ENCODE assay signal across 19 cellular contexts in genomic region chr1:244150071-244150470, GRCh38.
"Had no signal": no experiment of that assay in that cellular context is flagged by ENCODE, and none has a peak within 500 bp of the region (broad histone marks: within the 10 kb centered on the region; RNA-seq: fewer than 3 reads in every experiment).

No MANE protein-coding gene starts in this region.

- DNase-seq: activated CD4-positive, alpha-beta T cell treated with anti-CD3 and anti-CD28 coated beads, Interleukin-2, amount 10 ng/mL, durations not matched to agents 24 days and 14 days; activated CD4-positive, CD25-positive, alpha-beta regulatory T cell; activated CD8-positive, alpha-beta memory T cell treated with anti-CD3 and anti-CD28 coated beads, Interleukin-2, amount 50 U/mL, for 4 hours; activated CD8-positive, alpha-beta T cell treated with anti-CD3 and anti-CD28 coated beads, Interleukin-2, amount 10 ng/mL, durations not matched to agents 7 days and 5 days; activated effector memory CD4-positive, alpha-beta T cell treated with anti-CD3 and anti-CD28 coated beads, Interleukin-2, amount 50 U/mL, for 16 hours; activated T-cell treated with anti-CD3 and anti-CD28 coated beads, Interleukin-2, amount 50 U/mL, for 48 hours; amniotic stem cell; cortex of kidney; effector CD4-positive, alpha-beta T cell; islet precursor cell; midbrain; pancreas; stimulated activated CD4-positive, alpha-beta T cell treated with anti-CD3 and anti-CD28 coated beads, Interleukin-1b, Interleukin-23, amount 100 ng/mL, for 48 hours had no signal

- H3K27me3 ChIP-seq: gastroesophageal sphincter, pancreas had no signal

- FAIRE-seq: pancreas had no signal

- H3K27me3 Mint-ChIP-seq: activated CD4-positive, alpha-beta T cell treated with anti-CD3 and anti-CD28 coated beads, Interleukin-2, amount 10 ng/mL, durations not matched to agents 24 days and 14 days had no signal

- H3K36me3 ChIP-seq: gastroesophageal sphincter, pancreas had no signal

- H3K36me3 Mint-ChIP-seq: activated naive CD4-positive, alpha-beta T cell treated with anti-CD3 and anti-CD28 coated beads, Interleukin-2, amount 50 U/mL, for 72 hours; brain had no signal

- H3K27ac Mint-ChIP-seq: activated CD4-positive, alpha-beta T cell treated with anti-CD3 and anti-CD28 coated beads, Interleukin-2, amount 10 ng/mL, durations not matched to agents 24 days and 14 days; activated CD8-positive, alpha-beta T cell treated with anti-CD3 and anti-CD28 coated beads, Interleukin-2, amount 10 ng/mL, durations not matched to agents 7 days and 5 days; activated naive CD4-positive, alpha-beta T cell treated with anti-CD3 and anti-CD28 coated beads, Interleukin-2, amount 50 U/mL, for 72 hours had no signal

- H3K4me1 Mint-ChIP-seq: central memory CD8-positive, alpha-beta T cell had no signal

- H3K27ac ChIP-seq: gastroesophageal sphincter, pancreas had no signal

- H3K9me3 Mint-ChIP-seq: activated CD4-positive, alpha-beta T cell treated with anti-CD3 and anti-CD28 coated beads, Interleukin-2, amount 10 ng/mL, durations not matched to agents 24 days and 14 days; activated naive CD4-positive, alpha-beta T cell treated with anti-CD3 and anti-CD28 coated beads, Interleukin-2, amount 50 U/mL, for 72 hours; brain; central memory CD8-positive, alpha-beta T cell; neural crest cell had no signal

- H3K4me3 ChIP-seq: gastroesophageal sphincter, lung, pancreas had no signal

- H3K4me1 ChIP-seq: pancreas had no signal

- H3K9me3 ChIP-seq: gastroesophageal sphincter, pancreas had no signal

- H3K4me3 Mint-ChIP-seq: activated CD4-positive, alpha-beta T cell treated with anti-CD3 and anti-CD28 coated beads, Interleukin-2, amount 10 ng/mL, durations not matched to agents 24 days and 14 days; activated CD8-positive, alpha-beta T cell treated with anti-CD3 and anti-CD28 coated beads, Interleukin-2, amount 10 ng/mL, durations not matched to agents 7 days and 5 days; brain; central memory CD8-positive, alpha-beta T cell; neural crest cell had no signal
